In genomic region chr5:140554454-140554853, GRCh38 we compare ENCODE assay signal across 12 cellular contexts. TPM values are rescaled to one million over a fixed set of nuclear protein-coding genes. Genes with fewer than 3 reads are reported as not detected.
DNase-seq lines count a peak whose midpoint lies in the region; ATAC-seq and TF ChIP-seq lines count a peak whose summit lies in the region.
"Had no signal": no experiment of that assay in that cellular context is flagged by ENCODE, and none has a peak within 500 bp of the region (broad histone marks: within the 10 kb centered on the region; RNA-seq: fewer than 3 reads in every experiment).

No MANE protein-coding gene starts in this region.

- intact Hi-C loops in OCI-LY7 (cut with micrococcal nuclease; ENCODE audit: unreplicated experiment) = loop anchor here (10.0 kb wide), 2 partner anchors 190 to 310 kb away; partner anchors contain the start of gene SLC4A9
- intact Hi-C loops in left lung (cut with DNase I) = no loop called here

- H3K36me3 Mint-ChIP-seq in activated T-cell treated with anti-CD3 and anti-CD28 coated beads, Interleukin-2, amount 50 U/mL, for 24 hours (ENCODE audit: low read depth) = peaks cover 75% of the 10 kb centered on the region
- peaks cover 59% of the 10 kb centered on the region for H3K36me3 Mint-ChIP-seq in stimulated activated memory B cell treated with anti-CD40 and anti-IgM and Interleukin-4, amounts not matched to agents 10 μg/mL and 1 μg/mL and 100 μg/mL, for 72 hours

- H3K27me3 Mint-ChIP-seq in activated T-cell treated with anti-CD3 and anti-CD28 coated beads, Interleukin-2, amount 50 U/mL, for 24 hours = no peaks in the 10 kb centered on the region
- H3K27me3 Mint-ChIP-seq in stimulated activated memory B cell treated with anti-CD40 and anti-IgM and Interleukin-4, amounts not matched to agents 10 μg/mL and 1 μg/mL and 100 μg/mL, for 72 hours = no peaks in the 10 kb centered on the region

- POLR2A ChIA-PET in OCI-LY7 (lab: Charles Lee) = no interaction called here

- no peak for TF ChIP-seq CTCF in OCI-LY7 (conservative IDR thresholded peaks at IDR 0.05; ENCODE audit: low read length)
- no peak for TF ChIP-seq CTCF in choroid plexus epithelial cell (conservative IDR thresholded peaks at IDR 0.05; ENCODE audit: low read depth, low read length)
- TF ChIP-seq CTCF in left lung (IDR thresholded peaks at IDR 0.05) = no peak

- H3K4me3 ChIP-seq in OCI-LY7 (ENCODE audit: low read depth, low read length, poor library complexity, severe bottlenecking) (no peak overlapping the region), choroid plexus epithelial cell (ENCODE audit: low read depth, low read length) (no peak overlapping the region), left lung (no peak overlapping the region)

- BruUV-seq in OCI-LY7 (replicated peaks; lab: Mats Ljungman, UMichigan) = no TSS peak

- peak overlapping the region; percentile 92 for H3K27ac Mint-ChIP-seq in activated T-cell treated with anti-CD3 and anti-CD28 coated beads, Interleukin-2, amount 50 U/mL, for 24 hours
- peak overlapping the region; percentile 26 for H3K27ac Mint-ChIP-seq in stimulated activated memory B cell treated with anti-CD40 and anti-IgM and Interleukin-4, amounts not matched to agents 10 μg/mL and 1 μg/mL and 100 μg/mL, for 72 hours

- no peak for DNase-seq in activated T-cell treated with anti-CD3 and anti-CD28 coated beads, Interleukin-2, amount 50 U/mL, for 24 hours
- no peak for DNase-seq in activated T-cell treated with anti-CD3 and anti-CD28 coated beads, Interleukin-2, amount 50 U/mL, for 1 hour
- DNase-seq in OCI-LY7 (ENCODE audit: low spot score) = no peak
- peak; percentile 79 for DNase-seq in choroid plexus epithelial cell (ENCODE audit: low read depth)
- no peak for DNase-seq in left lung
- DNase-seq in NCI-H1436 treated with DMSO at 0.1 percent for 48 hours (lab: John Stamatoyannopoulos, UW) = no peak
- DNase-seq: activated CD4-positive, alpha-beta T cell treated with anti-CD3 and anti-CD28 coated beads, Interleukin-2, amount 50 U/mL, for 1 hour; dermis blood vessel endothelial cell had no signal

- H3K4me1 ChIP-seq in OCI-LY7 (ENCODE audit: insufficient read depth, low read length, poor library complexity, severe bottlenecking) = peaks cover 23% of the 10 kb centered on the region
- peaks cover 21 to 59% of the 10 kb centered on the region in 2 donors for H3K4me1 ChIP-seq in left lung

- no peaks in the 10 kb centered on the region for H3K27me3 ChIP-seq in left lung

- peaks cover 18% of the 10 kb centered on the region; the same call in 1 of the 2 replicates for H3K79me2 ChIP-seq in OCI-LY7 (ENCODE audit: insufficient read depth, low read depth, low read length)

- H3K4me3 Mint-ChIP-seq in activated T-cell treated with anti-CD3 and anti-CD28 coated beads, Interleukin-2, amount 50 U/mL, for 24 hours = peak overlapping the region; percentile 91
- peak overlapping the region; percentile 22 for H3K4me3 Mint-ChIP-seq in stimulated activated memory B cell treated with anti-CD40 and anti-IgM and Interleukin-4, amounts not matched to agents 10 μg/mL and 1 μg/mL and 100 μg/mL, for 72 hours

- CTCF ChIA-PET in OCI-LY7 (lab: Charles Lee; ENCODE audit: unreplicated experiment) = no interaction called here

- H3K4me2 ChIP-seq in OCI-LY7 (ENCODE audit: low read length) = peak overlapping the region; percentile 5; the same call in 1 of the 2 replicates

- H3K27ac ChIP-seq in OCI-LY7 (ENCODE audit: low read depth, low read length, poor library complexity, severe bottlenecking) (no peak overlapping the region), left lung (peak overlapping the region in 1 of 2 donors; percentile 58)

- no peaks in the 10 kb centered on the region for H3K9me3 Mint-ChIP-seq in activated T-cell treated with anti-CD3 and anti-CD28 coated beads, Interleukin-2, amount 50 U/mL, for 24 hours
- H3K9me3 Mint-ChIP-seq in stimulated activated memory B cell treated with anti-CD40 and anti-IgM and Interleukin-4, amounts not matched to agents 10 μg/mL and 1 μg/mL and 100 μg/mL, for 72 hours = no peaks in the 10 kb centered on the region

- no peaks in the 10 kb centered on the region for H4K20me1 ChIP-seq in OCI-LY7 (ENCODE audit: insufficient read depth, low read length)

- ATAC-seq in stimulated activated memory B cell treated with anti-CD40 and anti-IgM and Interleukin-4, amounts not matched to agents 10 μg/mL and 1 μg/mL and 100 μg/mL, for 72 hours = no peak
- no peak for ATAC-seq in left lung
- no peak for ATAC-seq in HG02642 (IDR thresholded peaks at IDR 0.05; ENCODE audit: poor library complexity, unreplicated experiment)
- ATAC-seq: HCT116, sciatic nerve had no signal

- H2AFZ ChIP-seq in OCI-LY7 (ENCODE audit: low read length) = no peak overlapping the region

- peaks cover 74% of the 10 kb centered on the region for H3K4me1 Mint-ChIP-seq in activated T-cell treated with anti-CD3 and anti-CD28 coated beads, Interleukin-2, amount 50 U/mL, for 24 hours (ENCODE audit: low read depth)
- peaks cover 59% of the 10 kb centered on the region for H3K4me1 Mint-ChIP-seq in stimulated activated memory B cell treated with anti-CD40 and anti-IgM and Interleukin-4, amounts not matched to agents 10 μg/mL and 1 μg/mL and 100 μg/mL, for 72 hours

- H3K9me3 ChIP-seq in OCI-LY7 (ENCODE audit: low read length) (no peaks in the 10 kb centered on the region), left lung (no peaks in the 10 kb centered on the region)

- H3K36me3 ChIP-seq in OCI-LY7 (ENCODE audit: insufficient read depth, low read length) (peaks cover 40% of the 10 kb centered on the region), left lung (peaks cover 0 to 39% of the 10 kb centered on the region in 2 donors)

- H3K9me2 ChIP-seq in OCI-LY7 (ENCODE audit: insufficient read depth, low read length) = no peaks in the 10 kb centered on the region

RNA-seq across cellular contexts. Expression of gene SRA1, which starts 2.8 kb away (rescaled TPM):
- 18.8 and 19.1 TPM in 2 replicates for total RNA-seq in OCI-LY7 (2014; rRNA removed; shearing (Covaris generic))
- total RNA-seq in OCI-LY7 (2022) = 21.3 and 24.5 TPM in 2 replicates
- total RNA-seq in left lung = 10 to 100 TPM; 25.1 to 33.0 TPM

RNA-seq across cellular contexts. Expression of gene EIF4EBP3, which starts 7.0 kb away (rescaled TPM):
- 0.98 TPM in 1 of 2 replicates, not detected in the other for total RNA-seq in OCI-LY7 (2014; rRNA removed; shearing (Covaris generic))
- total RNA-seq in OCI-LY7 (2022) (7.9 and 8.3 TPM in 2 replicates), left lung (10 to 100 TPM; 10.6 to 16.8 TPM)

RNA-seq across cellular contexts. Expression of gene APBB3, which starts 9.9 kb away (rescaled TPM):
- 22.7 and 37.9 TPM in 2 replicates for total RNA-seq in OCI-LY7 (2014; rRNA removed; shearing (Covaris generic))
- total RNA-seq in OCI-LY7 (2022) (32.1 and 32.2 TPM in 2 replicates), left lung (10 to 100 TPM; 19.6 to 23.2 TPM)

RNA-seq across cellular contexts. Expression of gene SLC35A4, which starts 10.2 kb away (rescaled TPM):
- total RNA-seq in OCI-LY7 (2014; rRNA removed; shearing (Covaris generic)) = 19.6 and 29.1 TPM in 2 replicates
- 48.7 TPM in 2 replicates for total RNA-seq in OCI-LY7 (2022)
- total RNA-seq in left lung = 10 to 100 TPM; 78.6 to 82.8 TPM
